In genomic region chr3:5226783-5227182, GRCh38 we compare ENCODE assay signal across 1 cellular context.
TF ChIP-seq lines count a peak whose summit lies in the region.

No MANE protein-coding gene starts in this region.

TF ChIP-seq in GM12878, 131 proteins besides CTCF, POLR2A, EP300 and RAD21 (continued from another document):
- no peak for TF ChIP-seq SKIL (IDR thresholded peaks at IDR 0.05; ENCODE audit: low read depth, poor library complexity, severe bottlenecking)
- no peak for TF ChIP-seq KDM1A (IDR thresholded peaks at IDR 0.05; ENCODE audit: borderline replicate concordance)
- TF ChIP-seq CREM (IDR thresholded peaks at IDR 0.05; ENCODE audit: low read depth): no peak
- no peak for TF ChIP-seq TBL1XR1 (IDR thresholded peaks at IDR 0.05; ENCODE audit: low read depth, low read length)
- no peak for TF ChIP-seq POU2F2 (IDR thresholded peaks at IDR 0.05; ENCODE audit: borderline replicate concordance, low read depth, low read length)
- no peak for TF ChIP-seq CEBPZ (IDR thresholded peaks at IDR 0.05; ENCODE audit: low read depth, low read length)
- no peak for TF ChIP-seq CBX5 (IDR thresholded peaks at IDR 0.05; ENCODE audit: low read depth)
- no peak for TF ChIP-seq CHD2 (IDR thresholded peaks at IDR 0.05; ENCODE audit: borderline replicate concordance, low read depth, low read length)
- peak; percentile 49; the same call in 1 of the 2 replicates for TF ChIP-seq ZNF384 (IDR thresholded peaks at IDR 0.05; ENCODE audit: borderline replicate concordance, low read depth, low read length)
- TF ChIP-seq IRF3 (IDR thresholded peaks at IDR 0.05): no peak
- TF ChIP-seq, protein P1, sequence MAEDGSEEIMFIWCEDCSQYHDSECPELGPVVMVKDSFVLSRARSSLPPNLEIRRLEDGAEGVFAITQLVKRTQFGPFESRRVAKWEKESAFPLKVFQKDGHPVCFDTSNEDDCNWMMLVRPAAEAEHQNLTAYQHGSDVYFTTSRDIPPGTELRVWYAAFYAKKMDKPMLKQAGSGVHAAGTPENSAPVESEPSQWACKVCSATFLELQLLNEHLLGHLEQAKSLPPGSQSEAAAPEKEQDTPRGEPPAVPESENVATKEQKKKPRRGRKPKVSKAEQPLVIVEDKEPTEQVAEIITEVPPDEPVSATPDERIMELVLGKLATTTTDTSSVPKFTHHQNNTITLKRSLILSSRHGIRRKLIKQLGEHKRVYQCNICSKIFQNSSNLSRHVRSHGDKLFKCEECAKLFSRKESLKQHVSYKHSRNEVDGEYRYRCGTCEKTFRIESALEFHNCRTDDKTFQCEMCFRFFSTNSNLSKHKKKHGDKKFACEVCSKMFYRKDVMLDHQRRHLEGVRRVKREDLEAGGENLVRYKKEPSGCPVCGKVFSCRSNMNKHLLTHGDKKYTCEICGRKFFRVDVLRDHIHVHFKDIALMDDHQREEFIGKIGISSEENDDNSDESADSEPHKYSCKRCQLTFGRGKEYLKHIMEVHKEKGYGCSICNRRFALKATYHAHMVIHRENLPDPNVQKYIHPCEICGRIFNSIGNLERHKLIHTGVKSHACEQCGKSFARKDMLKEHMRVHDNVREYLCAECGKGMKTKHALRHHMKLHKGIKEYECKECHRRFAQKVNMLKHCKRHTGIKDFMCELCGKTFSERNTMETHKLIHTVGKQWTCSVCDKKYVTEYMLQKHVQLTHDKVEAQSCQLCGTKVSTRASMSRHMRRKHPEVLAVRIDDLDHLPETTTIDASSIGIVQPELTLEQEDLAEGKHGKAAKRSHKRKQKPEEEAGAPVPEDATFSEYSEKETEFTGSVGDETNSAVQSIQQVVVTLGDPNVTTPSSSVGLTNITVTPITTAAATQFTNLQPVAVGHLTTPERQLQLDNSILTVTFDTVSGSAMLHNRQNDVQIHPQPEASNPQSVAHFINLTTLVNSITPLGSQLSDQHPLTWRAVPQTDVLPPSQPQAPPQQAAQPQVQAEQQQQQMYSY (CRISPR knock-in tag; IDR thresholded peaks at IDR 0.05): no peak
- no peak for TF ChIP-seq MTA2 (IDR thresholded peaks at IDR 0.05; ENCODE audit: low read depth)
- no peak for TF ChIP-seq ZNF592 (IDR thresholded peaks at IDR 0.05)
- no peak for TF ChIP-seq RAD51 (IDR thresholded peaks at IDR 0.05)
- TF ChIP-seq JUNB (IDR thresholded peaks at IDR 0.05): no peak
TF ChIP-seq in GM12878: peak in this region for 3.
